1 cellular context compared by ENCODE assay signal in the genomic region with DNA sequence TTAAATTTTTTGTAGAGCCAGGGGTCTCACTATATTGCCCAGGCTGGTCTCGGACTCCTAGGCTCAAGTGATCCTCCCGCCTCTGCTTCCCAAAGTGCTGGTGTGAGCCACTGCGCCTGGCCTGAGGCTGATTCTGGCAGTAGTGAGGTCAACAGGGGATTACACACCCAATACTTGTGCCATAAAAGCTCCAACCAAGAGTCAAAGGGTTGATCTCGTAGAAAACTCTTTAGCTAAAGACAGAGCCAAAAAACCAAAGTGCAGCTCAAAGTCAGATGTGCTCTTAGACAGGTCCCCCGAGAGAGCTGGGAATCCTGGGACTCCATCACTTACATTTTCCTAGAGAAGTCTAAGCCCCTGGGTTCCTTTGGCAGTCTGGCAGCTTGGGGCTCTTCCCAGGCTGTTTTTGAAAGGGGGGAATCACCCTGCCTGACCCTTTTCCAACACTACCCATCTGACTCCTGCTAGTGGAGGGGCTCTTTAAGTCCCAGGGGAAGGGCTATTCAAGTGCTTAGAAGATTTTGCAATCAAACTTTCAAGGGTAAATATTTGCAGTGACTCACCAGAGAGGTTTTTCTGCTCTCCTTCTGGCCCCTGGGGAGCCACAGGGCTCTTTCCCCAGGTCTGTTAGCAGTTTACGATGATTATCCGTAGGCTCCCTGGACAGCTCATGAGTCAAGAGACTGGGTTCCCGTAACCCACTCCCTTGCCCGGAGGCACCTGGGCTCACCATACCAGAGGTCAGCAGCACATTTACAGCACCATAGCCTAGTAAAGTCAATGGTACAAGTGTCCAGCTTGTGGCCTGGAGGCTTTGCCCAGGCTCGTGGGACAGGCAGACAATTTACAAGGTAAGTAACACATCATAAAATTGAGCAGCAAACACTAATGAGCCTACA.
TF ChIP-seq lines count a peak whose summit lies in the region.

No MANE protein-coding gene starts in this region.

TF ChIP-seq in HepG2, 621 proteins besides CTCF, POLR2A, EP300 and RAD21 (continued from another document and continues in another):
- no peak for TF ChIP-seq KIAA2018 (CRISPR knock-in tag; IDR thresholded peaks at IDR 0.05; ENCODE audit: borderline replicate concordance)
- TF ChIP-seq, protein P1, sequence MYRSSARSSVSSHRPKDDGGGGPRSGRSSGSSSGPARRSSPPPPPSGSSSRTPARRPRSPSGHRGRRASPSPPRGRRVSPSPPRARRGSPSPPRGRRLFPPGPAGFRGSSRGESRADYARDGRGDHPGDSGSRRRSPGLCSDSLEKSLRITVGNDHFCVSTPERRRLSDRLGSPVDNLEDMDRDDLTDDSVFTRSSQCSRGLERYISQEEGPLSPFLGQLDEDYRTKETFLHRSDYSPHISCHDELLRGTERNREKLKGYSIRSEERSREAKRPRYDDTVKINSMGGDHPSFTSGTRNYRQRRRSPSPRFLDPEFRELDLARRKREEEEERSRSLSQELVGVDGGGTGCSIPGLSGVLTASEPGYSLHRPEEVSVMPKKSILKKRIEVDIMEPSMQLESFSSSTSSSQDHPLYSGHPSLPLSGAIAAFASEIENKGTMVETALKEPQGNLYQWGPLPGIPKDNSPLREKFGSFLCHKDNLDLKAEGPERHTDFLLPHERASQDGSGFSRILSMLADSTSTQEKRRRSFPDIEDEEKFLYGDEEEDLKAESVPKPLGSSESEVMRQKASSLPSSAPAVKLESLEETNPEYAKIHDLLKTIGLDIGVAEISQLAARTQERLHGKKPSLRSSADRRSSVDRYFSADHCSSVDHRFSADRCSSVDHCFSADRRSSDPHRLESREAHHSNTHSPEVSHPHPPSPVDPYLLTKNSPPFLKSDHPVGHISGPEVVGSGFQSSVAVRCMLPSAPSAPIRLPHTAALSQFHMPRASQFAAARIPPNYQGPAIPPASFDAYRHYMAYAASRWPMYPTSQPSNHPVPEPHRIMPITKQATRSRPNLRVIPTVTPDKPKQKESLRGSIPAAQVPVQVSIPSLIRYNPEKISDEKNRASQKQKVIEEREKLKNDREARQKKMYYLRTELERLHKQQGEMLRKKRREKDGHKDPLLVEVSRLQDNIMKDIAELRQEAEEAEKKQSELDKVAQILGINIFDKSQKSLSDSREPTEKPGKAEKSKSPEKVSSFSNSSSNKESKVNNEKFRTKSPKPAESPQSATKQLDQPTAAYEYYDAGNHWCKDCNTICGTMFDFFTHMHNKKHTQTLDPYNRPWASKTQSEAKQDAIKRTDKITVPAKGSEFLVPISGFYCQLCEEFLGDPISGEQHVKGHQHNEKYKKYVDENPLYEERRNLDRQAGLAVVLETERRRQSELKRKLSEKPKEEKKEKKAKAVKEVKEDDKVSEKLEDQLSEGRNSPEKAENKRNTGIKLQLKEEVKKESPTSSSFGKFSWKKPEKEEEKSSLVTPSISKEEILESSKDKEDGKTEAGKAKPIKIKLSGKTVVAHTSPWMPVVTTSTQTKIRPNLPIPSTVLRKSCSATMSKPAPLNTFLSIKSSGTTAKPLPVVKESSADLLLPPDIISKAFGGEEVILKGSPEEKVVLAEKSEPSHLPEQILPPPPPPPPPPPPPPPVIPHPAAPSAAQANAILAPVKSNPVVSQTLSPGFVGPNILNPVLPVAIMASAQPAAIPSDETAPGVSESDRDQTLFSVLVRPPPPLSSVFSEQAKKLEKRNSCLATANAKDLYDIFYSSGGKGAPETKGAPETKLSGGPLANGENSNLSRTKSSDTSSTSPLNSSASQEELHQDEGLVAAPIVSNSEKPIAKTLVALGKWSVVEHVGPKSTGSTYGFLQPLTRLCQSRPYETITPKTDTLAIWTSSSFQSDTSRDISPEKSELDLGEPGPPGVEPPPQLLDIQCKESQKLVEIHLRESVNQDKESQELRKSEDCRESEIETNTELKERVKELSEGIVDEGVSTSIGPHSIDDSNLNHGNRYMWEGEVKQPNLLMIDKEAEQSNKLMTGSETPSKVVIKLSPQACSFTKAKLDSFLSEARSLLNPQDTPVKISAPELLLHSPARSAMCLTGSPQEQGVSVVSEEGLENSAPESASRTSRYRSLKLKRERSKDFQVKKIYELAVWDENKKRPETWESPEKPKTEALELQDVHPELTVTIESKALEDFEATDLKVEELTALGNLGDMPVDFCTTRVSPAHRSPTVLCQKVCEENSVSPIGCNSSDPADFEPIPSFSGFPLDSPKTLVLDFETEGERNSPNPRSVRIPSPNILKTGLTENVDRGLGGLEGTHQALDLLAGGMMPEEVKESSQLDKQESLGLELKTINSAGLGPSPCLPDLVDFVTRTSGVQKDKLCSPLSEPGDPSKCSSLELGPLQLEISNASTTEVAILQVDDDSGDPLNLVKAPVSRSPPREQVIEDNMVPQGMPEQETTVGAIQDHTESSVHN (CRISPR knock-in tag; IDR thresholded peaks at IDR 0.05): 0 out of 2 replicates have a peak, but pooled peaks have one; percentile 23
- TF ChIP-seq ZNF569 (CRISPR knock-in tag; IDR thresholded peaks at IDR 0.05; ENCODE audit: borderline replicate concordance): no peak
- TF ChIP-seq FOXP1 (IDR thresholded peaks at IDR 0.05): no peak
- TF ChIP-seq FOXP1 (CRISPR knock-in tag; IDR thresholded peaks at IDR 0.05): peak; percentile 56; the same call in 1 of the 2 replicates
- no peak for TF ChIP-seq BRCA1 (CRISPR knock-in tag; IDR thresholded peaks at IDR 0.05)
- no peak; the same call in 1 of the 2 replicates for TF ChIP-seq GATA4 (IDR thresholded peaks at IDR 0.05; ENCODE audit: borderline replicate concordance, low read depth)
- peak; percentile 34; the same call in 1 of the 2 replicates for TF ChIP-seq KAT7 (CRISPR knock-in tag; IDR thresholded peaks at IDR 0.05; ENCODE audit: borderline replicate concordance)
- no peak for TF ChIP-seq ZNF33B (CRISPR knock-in tag; IDR thresholded peaks at IDR 0.05)
- TF ChIP-seq, protein P2, sequence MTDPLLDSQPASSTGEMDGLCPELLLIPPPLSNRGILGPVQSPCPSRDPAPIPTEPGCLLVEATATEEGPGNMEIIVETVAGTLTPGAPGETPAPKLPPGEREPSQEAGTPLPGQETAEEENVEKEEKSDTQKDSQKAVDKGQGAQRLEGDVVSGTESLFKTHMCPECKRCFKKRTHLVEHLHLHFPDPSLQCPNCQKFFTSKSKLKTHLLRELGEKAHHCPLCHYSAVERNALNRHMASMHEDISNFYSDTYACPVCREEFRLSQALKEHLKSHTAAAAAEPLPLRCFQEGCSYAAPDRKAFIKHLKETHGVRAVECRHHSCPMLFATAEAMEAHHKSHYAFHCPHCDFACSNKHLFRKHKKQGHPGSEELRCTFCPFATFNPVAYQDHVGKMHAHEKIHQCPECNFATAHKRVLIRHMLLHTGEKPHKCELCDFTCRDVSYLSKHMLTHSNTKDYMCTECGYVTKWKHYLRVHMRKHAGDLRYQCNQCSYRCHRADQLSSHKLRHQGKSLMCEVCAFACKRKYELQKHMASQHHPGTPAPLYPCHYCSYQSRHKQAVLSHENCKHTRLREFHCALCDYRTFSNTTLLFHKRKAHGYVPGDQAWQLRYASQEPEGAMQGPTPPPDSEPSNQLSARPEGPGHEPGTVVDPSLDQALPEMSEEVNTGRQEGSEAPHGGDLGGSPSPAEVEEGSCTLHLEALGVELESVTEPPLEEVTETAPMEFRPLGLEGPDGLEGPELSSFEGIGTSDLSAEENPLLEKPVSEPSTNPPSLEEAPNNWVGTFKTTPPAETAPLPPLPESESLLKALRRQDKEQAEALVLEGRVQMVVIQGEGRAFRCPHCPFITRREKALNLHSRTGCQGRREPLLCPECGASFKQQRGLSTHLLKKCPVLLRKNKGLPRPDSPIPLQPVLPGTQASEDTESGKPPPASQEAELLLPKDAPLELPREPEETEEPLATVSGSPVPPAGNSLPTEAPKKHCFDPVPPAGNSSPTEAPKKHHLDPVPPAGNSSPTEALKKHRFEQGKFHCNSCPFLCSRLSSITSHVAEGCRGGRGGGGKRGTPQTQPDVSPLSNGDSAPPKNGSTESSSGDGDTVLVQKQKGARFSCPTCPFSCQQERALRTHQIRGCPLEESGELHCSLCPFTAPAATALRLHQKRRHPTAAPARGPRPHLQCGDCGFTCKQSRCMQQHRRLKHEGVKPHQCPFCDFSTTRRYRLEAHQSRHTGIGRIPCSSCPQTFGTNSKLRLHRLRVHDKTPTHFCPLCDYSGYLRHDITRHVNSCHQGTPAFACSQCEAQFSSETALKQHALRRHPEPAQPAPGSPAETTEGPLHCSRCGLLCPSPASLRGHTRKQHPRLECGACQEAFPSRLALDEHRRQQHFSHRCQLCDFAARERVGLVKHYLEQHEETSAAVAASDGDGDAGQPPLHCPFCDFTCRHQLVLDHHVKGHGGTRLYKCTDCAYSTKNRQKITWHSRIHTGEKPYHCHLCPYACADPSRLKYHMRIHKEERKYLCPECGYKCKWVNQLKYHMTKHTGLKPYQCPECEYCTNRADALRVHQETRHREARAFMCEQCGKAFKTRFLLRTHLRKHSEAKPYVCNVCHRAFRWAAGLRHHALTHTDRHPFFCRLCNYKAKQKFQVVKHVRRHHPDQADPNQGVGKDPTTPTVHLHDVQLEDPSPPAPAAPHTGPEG (CRISPR knock-in tag; IDR thresholded peaks at IDR 0.05): no peak; the same call in none of the 2 replicates
- peak; percentile 77 for TF ChIP-seq CCAR2 (optimal IDR thresholded peaks at IDR 0.05; ENCODE audit: low read depth, low read length)
- TF ChIP-seq ZGPAT (CRISPR knock-in tag; IDR thresholded peaks at IDR 0.05): peak; percentile 96
- no peak for TF ChIP-seq ZNF704 (CRISPR knock-in tag; IDR thresholded peaks at IDR 0.05; ENCODE audit: borderline replicate concordance)
- TF ChIP-seq KAT2B (IDR thresholded peaks at IDR 0.05; ENCODE audit: borderline replicate concordance, low read depth, low read length): no peak
- no peak for TF ChIP-seq ZNF616 (CRISPR knock-in tag; IDR thresholded peaks at IDR 0.05; ENCODE audit: low read depth)
- peak; percentile 87; the same call in 1 of the 2 replicates for TF ChIP-seq NKX3-1 (CRISPR knock-in tag; IDR thresholded peaks at IDR 0.05)
- no peak for TF ChIP-seq NCOA5 (CRISPR knock-in tag; IDR thresholded peaks at IDR 0.05)
- peak; percentile 61; the same call in 1 of the 2 replicates for TF ChIP-seq ZNF557 (CRISPR knock-in tag; IDR thresholded peaks at IDR 0.05)
- peak; percentile 84 for TF ChIP-seq NFIC (IDR thresholded peaks at IDR 0.05; ENCODE audit: low read length)
- no peak for TF ChIP-seq ZNF782 (CRISPR knock-in tag; IDR thresholded peaks at IDR 0.05; ENCODE audit: borderline replicate concordance)
- no peak for TF ChIP-seq TSC22D2 (CRISPR knock-in tag; IDR thresholded peaks at IDR 0.05; ENCODE audit: borderline replicate concordance)
- no peak for TF ChIP-seq ZNF891 (CRISPR knock-in tag; IDR thresholded peaks at IDR 0.05)
